ENCODE assay signal across 33 cellular contexts in genomic region chr4:56123051-56123450, GRCh38.
"Had no signal": no experiment of that assay in that cellular context is flagged by ENCODE, and none has a peak within 500 bp of the region (broad histone marks: within the 10 kb centered on the region; RNA-seq: fewer than 3 reads in every experiment).

No MANE protein-coding gene starts in this region.

- H3K4me3 Mint-ChIP-seq: activated CD4-positive, alpha-beta memory T cell treated with anti-CD3 and anti-CD28 coated beads for 36 hours; activated CD4-positive, alpha-beta T cell treated with anti-CD3 and anti-CD28 coated beads for 36 hours; activated CD4-positive, alpha-beta T cell treated with anti-CD3 and anti-CD28 coated beads, Interleukin-2, amount 10 ng/mL, durations not matched to agents 24 days and 14 days; activated CD8-positive, alpha-beta memory T cell treated with anti-CD3 and anti-CD28 coated beads, Interleukin-2, amount 10 ng/mL, durations not matched to agents 7 days and 5 days; activated CD8-positive, alpha-beta T cell treated with anti-CD3 and anti-CD28 coated beads, Interleukin-2, amount 10 ng/mL, durations not matched to agents 7 days and 5 days; activated naive CD4-positive, alpha-beta T cell treated with anti-CD3 and anti-CD28 coated beads for 36 hours; activated naive CD4-positive, alpha-beta T cell treated with anti-CD3 and anti-CD28 coated beads, Interleukin-2, amount 50 U/mL, for 24 hours; activated naive CD8-positive, alpha-beta T cell treated with anti-CD3 and anti-CD28 coated beads for 36 hours; activated naive CD8-positive, alpha-beta T cell treated with anti-CD3 and anti-CD28 coated beads, Interleukin-2, amount 50 U/mL, for 24 hours; activated T-helper 1 cell treated with anti-CD3 and anti-CD28 coated beads, Interleukin-12 subunit alpha, Interleukin-12 subunit beta, Interleukin-2, Interleukin-4 antibody, amounts not matched to agents 30 ng/mL and 10 ng/mL and 1 ng/mL, durations not matched to agents 14 hours and 24 hours and 36 hours; T-helper 1 cell treated with Interleukin-12 subunit alpha and Interleukin-12 subunit beta and Interleukin-4 antibody, amounts not matched to agents 30 μg/mL and 1 μg/mL, for 36 hours; T-helper 2 cell treated with Interferon-gamma antibody and Interleukin-4, amounts not matched to agents 5 μg/mL and 100 μg/mL, for 36 hours had no signal

- FAIRE-seq: endometrium, endothelial cell of umbilical vein, frontal cortex had no signal

- H3K36me3 Mint-ChIP-seq: activated CD4-positive, alpha-beta memory T cell treated with anti-CD3 and anti-CD28 coated beads for 36 hours; activated CD8-positive, alpha-beta memory T cell treated with anti-CD3 and anti-CD28 coated beads, Interleukin-2, amount 10 ng/mL, durations not matched to agents 7 days and 5 days; activated naive CD4-positive, alpha-beta T cell treated with anti-CD3 and anti-CD28 coated beads, Interleukin-2, amount 50 U/mL, for 24 hours; activated naive CD8-positive, alpha-beta T cell treated with anti-CD3 and anti-CD28 coated beads for 36 hours had no signal

- DNase-seq: activated CD4-positive, alpha-beta memory T cell treated with anti-CD3 and anti-CD28 coated beads for 36 hours; activated CD4-positive, alpha-beta T cell treated with anti-CD3 and anti-CD28 coated beads for 36 hours; activated CD4-positive, CD25-positive, alpha-beta regulatory T cell; activated CD4-positive, CD25-positive, alpha-beta regulatory T cell treated with anti-CD3 and anti-CD28 coated beads, Interleukin-2, amount 50 U/mL, for 72 hours; activated CD8-positive, alpha-beta memory T cell treated with anti-CD3 and anti-CD28 coated beads, Interleukin-2, amount 10 ng/mL, durations not matched to agents 7 days and 5 days; activated CD8-positive, alpha-beta memory T cell treated with anti-CD3 and anti-CD28 coated beads, Interleukin-2, amount 50 U/mL, for 4 hours; activated CD8-positive, alpha-beta T cell treated with anti-CD3 and anti-CD28 coated beads, Interleukin-2, amount 10 ng/mL, durations not matched to agents 7 days and 5 days; activated effector memory CD4-positive, alpha-beta T cell treated with anti-CD3 and anti-CD28 coated beads, Interleukin-2, amount 50 U/mL, for 16 hours; activated naive CD4-positive, alpha-beta T cell treated with anti-CD3 and anti-CD28 coated beads for 36 hours; activated naive CD8-positive, alpha-beta T cell treated with anti-CD3 and anti-CD28 coated beads for 36 hours; activated naive CD8-positive, alpha-beta T cell treated with anti-CD3 and anti-CD28 coated beads, Interleukin-2, amount 50 U/mL, for 24 hours; activated T-cell treated with anti-CD3 and anti-CD28 coated beads, Interleukin-2, amount 50 U/mL, for 1 hour; activated T-cell treated with anti-CD3 and anti-CD28 coated beads, Interleukin-2, amount 50 U/mL, for 48 hours; adrenal gland; amygdala; aorta; body of pancreas; central memory CD4-positive, alpha-beta T cell; cerebellar nuclear complex; colonic mucosa; effector CD8-positive, alpha-beta T cell; foreskin fibroblast; head of caudate nucleus; T1000 had no signal

- H3K9me3 Mint-ChIP-seq: activated CD4-positive, alpha-beta memory T cell treated with anti-CD3 and anti-CD28 coated beads for 36 hours; activated CD4-positive, alpha-beta T cell treated with anti-CD3 and anti-CD28 coated beads, Interleukin-2, amount 10 ng/mL, durations not matched to agents 24 days and 14 days; activated naive CD4-positive, alpha-beta T cell treated with anti-CD3 and anti-CD28 coated beads for 36 hours; activated naive CD4-positive, alpha-beta T cell treated with anti-CD3 and anti-CD28 coated beads, Interleukin-2, amount 50 U/mL, for 24 hours; activated naive CD8-positive, alpha-beta T cell treated with anti-CD3 and anti-CD28 coated beads for 36 hours; activated naive CD8-positive, alpha-beta T cell treated with anti-CD3 and anti-CD28 coated beads, Interleukin-2, amount 50 U/mL, for 24 hours; activated T-helper 1 cell treated with anti-CD3 and anti-CD28 coated beads, Interleukin-12 subunit alpha, Interleukin-12 subunit beta, Interleukin-2, Interleukin-4 antibody, amounts not matched to agents 30 ng/mL and 10 ng/mL and 1 ng/mL, durations not matched to agents 14 hours and 24 hours and 36 hours; activated T-helper 2 cell treated with anti-CD3 and anti-CD28 coated beads, Interferon-gamma antibody, Interleukin-2, Interleukin-4, amounts not matched to agents 10 μg/mL and 5 μg/mL and 100 μg/mL, durations not matched to agents 14 hours and 24 hours and 36 hours; T-helper 1 cell treated with Interleukin-12 subunit alpha and Interleukin-12 subunit beta and Interleukin-4 antibody, amounts not matched to agents 30 μg/mL and 1 μg/mL, for 36 hours; T-helper 2 cell treated with Interferon-gamma antibody and Interleukin-4, amounts not matched to agents 5 μg/mL and 100 μg/mL, for 36 hours had no signal

- ATAC-seq: activated CD4-positive, alpha-beta T cell treated with anti-CD3 and anti-CD28 coated beads for 36 hours; activated CD8-positive, alpha-beta memory T cell treated with anti-CD3 and anti-CD28 coated beads, Interleukin-2, amount 10 ng/mL, durations not matched to agents 7 days and 5 days; activated CD8-positive, alpha-beta T cell treated with anti-CD3 and anti-CD28 coated beads, Interleukin-2, amount 10 ng/mL, durations not matched to agents 7 days and 5 days; activated naive CD8-positive, alpha-beta T cell treated with anti-CD3 and anti-CD28 coated beads, Interleukin-2, amount 50 U/mL, for 24 hours; body of pancreas had no signal

- H3K4me1 Mint-ChIP-seq: activated CD4-positive, alpha-beta T cell treated with anti-CD3 and anti-CD28 coated beads for 36 hours; activated CD4-positive, alpha-beta T cell treated with anti-CD3 and anti-CD28 coated beads, Interleukin-2, amount 10 ng/mL, durations not matched to agents 24 days and 14 days; activated CD8-positive, alpha-beta memory T cell treated with anti-CD3 and anti-CD28 coated beads, Interleukin-2, amount 10 ng/mL, durations not matched to agents 7 days and 5 days; activated naive CD4-positive, alpha-beta T cell treated with anti-CD3 and anti-CD28 coated beads, Interleukin-2, amount 50 U/mL, for 24 hours; activated naive CD8-positive, alpha-beta T cell treated with anti-CD3 and anti-CD28 coated beads for 36 hours; activated naive CD8-positive, alpha-beta T cell treated with anti-CD3 and anti-CD28 coated beads, Interleukin-2, amount 50 U/mL, for 24 hours had no signal

- H3K27ac Mint-ChIP-seq: activated CD4-positive, alpha-beta memory T cell treated with anti-CD3 and anti-CD28 coated beads for 36 hours; activated CD4-positive, alpha-beta T cell treated with anti-CD3 and anti-CD28 coated beads for 36 hours; activated CD4-positive, alpha-beta T cell treated with anti-CD3 and anti-CD28 coated beads, Interleukin-2, amount 10 ng/mL, durations not matched to agents 24 days and 14 days; activated CD8-positive, alpha-beta memory T cell treated with anti-CD3 and anti-CD28 coated beads, Interleukin-2, amount 10 ng/mL, durations not matched to agents 7 days and 5 days; activated CD8-positive, alpha-beta T cell treated with anti-CD3 and anti-CD28 coated beads, Interleukin-2, amount 10 ng/mL, durations not matched to agents 7 days and 5 days; activated naive CD4-positive, alpha-beta T cell treated with anti-CD3 and anti-CD28 coated beads for 36 hours; activated naive CD4-positive, alpha-beta T cell treated with anti-CD3 and anti-CD28 coated beads, Interleukin-2, amount 50 U/mL, for 24 hours; activated naive CD8-positive, alpha-beta T cell treated with anti-CD3 and anti-CD28 coated beads for 36 hours; activated naive CD8-positive, alpha-beta T cell treated with anti-CD3 and anti-CD28 coated beads, Interleukin-2, amount 50 U/mL, for 24 hours; activated T-helper 1 cell treated with anti-CD3 and anti-CD28 coated beads, Interleukin-12 subunit alpha, Interleukin-12 subunit beta, Interleukin-2, Interleukin-4 antibody, amounts not matched to agents 30 ng/mL and 10 ng/mL and 1 ng/mL, durations not matched to agents 14 hours and 24 hours and 36 hours; activated T-helper 2 cell treated with anti-CD3 and anti-CD28 coated beads, Interferon-gamma antibody, Interleukin-2, Interleukin-4, amounts not matched to agents 10 μg/mL and 5 μg/mL and 100 μg/mL, durations not matched to agents 14 hours and 24 hours and 36 hours; T-helper 1 cell treated with Interleukin-12 subunit alpha and Interleukin-12 subunit beta and Interleukin-4 antibody, amounts not matched to agents 30 μg/mL and 1 μg/mL, for 36 hours; T-helper 2 cell treated with Interferon-gamma antibody and Interleukin-4, amounts not matched to agents 5 μg/mL and 100 μg/mL, for 36 hours had no signal
